ENCODE assay signal across 21 cellular contexts in genomic region chr15:59762558-59762957, GRCh38.
A peak's percentile ranks its signal among the peaks of the same experiment; 100 is the strongest.
DNase-seq lines count a peak whose midpoint lies in the region; ATAC-seq and TF ChIP-seq lines count a peak whose summit lies in the region.
"Had no signal": no experiment of that assay in that cellular context is flagged by ENCODE, and none has a peak within 500 bp of the region (broad histone marks: within the 10 kb centered on the region; RNA-seq: fewer than 3 reads in every experiment).

No MANE protein-coding gene starts in this region.

- ATAC-seq in activated CD8-positive, alpha-beta T cell treated with anti-CD3 and anti-CD28 coated beads for 36 hours, result no peak
- ATAC-seq in activated CD8-positive, alpha-beta T cell treated with anti-CD3 and anti-CD28 coated beads, Interleukin-2, amount 10 ng/mL, durations not matched to agents 7 days and 5 days, result no peak
- ATAC-seq in upper lobe of left lung (ENCODE audit: low FRiP score in 2 of 2), result no peak
- ATAC-seq in GM21528 (IDR thresholded peaks at IDR 0.05; ENCODE audit: low FRiP score, unreplicated experiment), result no peak
- ATAC-seq: GM12878 had no signal

- no peak overlapping the region for H3K4me3 ChIP-seq in mammary epithelial cell (replicated peaks in 1 of 3; ENCODE audit: insufficient read depth in 1 of 3, low read depth in 2 of 3, low read length in 3 of 3)
- H3K4me3 ChIP-seq in iPS DF 6.9 (ENCODE audit: low read length), result no peak overlapping the region
- H3K4me3 ChIP-seq in upper lobe of left lung, result no peak overlapping the region
- H3K4me3 ChIP-seq: BLaER1, GM12878, SK-N-MC had no signal

- H3K4me1 Mint-ChIP-seq in activated CD8-positive, alpha-beta T cell treated with anti-CD3 and anti-CD28 coated beads for 36 hours (ENCODE audit: low read depth), result no peaks in the 10 kb centered on the region
- H3K4me1 Mint-ChIP-seq in activated CD8-positive, alpha-beta T cell treated with anti-CD3 and anti-CD28 coated beads, Interleukin-2, amount 10 ng/mL, durations not matched to agents 7 days and 5 days (ENCODE audit: low read depth), result peaks cover 2% of the 10 kb centered on the region

- no peaks in the 10 kb centered on the region for H3K79me2 ChIP-seq in mammary epithelial cell (ENCODE audit: insufficient read depth, low read length)

- H4K20me1 ChIP-seq in mammary epithelial cell (ENCODE audit: insufficient read depth, low read length), result no peaks in the 10 kb centered on the region
- H4K20me1 ChIP-seq: BLaER1 had no signal

- 56% methylated on average over 3 of the region's 3 CpGs for WGBS in mammary epithelial cell (ENCODE audit: low coverage, missing lambda C conversion rate)
- no CpG with 5 or more reads among the region's 3 CpGs for WGBS in iPS DF 6.9 (ENCODE audit: insufficient coverage, insufficient read length)
- 69 to 78% methylated on average over 3 of the region's 3 CpGs for WGBS in upper lobe of left lung, 2 donors

- H3K9me3 Mint-ChIP-seq in activated CD8-positive, alpha-beta T cell treated with anti-CD3 and anti-CD28 coated beads for 36 hours, result no peaks in the 10 kb centered on the region
- H3K9me3 Mint-ChIP-seq in activated CD8-positive, alpha-beta T cell treated with anti-CD3 and anti-CD28 coated beads, Interleukin-2, amount 10 ng/mL, durations not matched to agents 7 days and 5 days (ENCODE audit: insufficient read depth), result no peaks in the 10 kb centered on the region
- H3K9me3 Mint-ChIP-seq: CD8-positive, alpha-beta memory T cell; IgD-negative memory B cell had no signal

- H3K27ac ChIP-seq in mammary epithelial cell (ENCODE audit: insufficient read depth, low read depth, low read length) (no peak overlapping the region), iPS DF 6.9 (ENCODE audit: low read length) (no peak overlapping the region), upper lobe of left lung (no peak overlapping the region)
- H3K27ac ChIP-seq: BLaER1, SK-N-MC had no signal

- no peaks in the 10 kb centered on the region for H3K27me3 ChIP-seq in mammary epithelial cell (ENCODE audit: insufficient read depth, low read length)
- no peaks in the 10 kb centered on the region for H3K27me3 ChIP-seq in iPS DF 6.9 (ENCODE audit: control insufficient read depth, insufficient read depth, low read length)
- H3K27me3 ChIP-seq in upper lobe of left lung, result no peaks in the 10 kb centered on the region
- H3K27me3 ChIP-seq: BLaER1 had no signal

- POLR2A ChIA-PET in activated CD8-positive, alpha-beta T cell treated with anti-CD3 and anti-CD28 coated beads for 36 hours (lab: Charles Lee), result no interaction called here
- POLR2A ChIA-PET in activated CD8-positive, alpha-beta T cell treated with anti-CD3 and anti-CD28 coated beads, Interleukin-2, amount 10 ng/mL, durations not matched to agents 7 days and 5 days (lab: Charles Lee), result no interaction called here

- H3K9me3 ChIP-seq in mammary epithelial cell (replicated peaks; ENCODE audit: insufficient read depth, low read length) (no peaks in the 10 kb centered on the region), iPS DF 6.9 (ENCODE audit: control insufficient read depth, insufficient read depth, low read length) (no peaks in the 10 kb centered on the region), upper lobe of left lung (no peaks in the 10 kb centered on the region)
- H3K9me3 ChIP-seq: BLaER1 had no signal

- no peak overlapping the region for H3K4me3 Mint-ChIP-seq in activated CD8-positive, alpha-beta T cell treated with anti-CD3 and anti-CD28 coated beads for 36 hours
- H3K4me3 Mint-ChIP-seq in activated CD8-positive, alpha-beta T cell treated with anti-CD3 and anti-CD28 coated beads, Interleukin-2, amount 10 ng/mL, durations not matched to agents 7 days and 5 days, result no peak overlapping the region
- H3K4me3 Mint-ChIP-seq: CD8-positive, alpha-beta memory T cell; IgD-negative memory B cell had no signal

- H2AFZ ChIP-seq in mammary epithelial cell (ENCODE audit: low read depth, low read length), result no peak overlapping the region

- no peaks in the 10 kb centered on the region for H3K36me3 Mint-ChIP-seq in activated CD8-positive, alpha-beta T cell treated with anti-CD3 and anti-CD28 coated beads for 36 hours (ENCODE audit: low read depth)
- no peaks in the 10 kb centered on the region for H3K36me3 Mint-ChIP-seq in activated CD8-positive, alpha-beta T cell treated with anti-CD3 and anti-CD28 coated beads, Interleukin-2, amount 10 ng/mL, durations not matched to agents 7 days and 5 days (ENCODE audit: low read depth)
- H3K36me3 Mint-ChIP-seq: CD8-positive, alpha-beta memory T cell; IgD-negative memory B cell had no signal

- no peak for TF ChIP-seq CTCF in activated CD8-positive, alpha-beta T cell treated with anti-CD3 and anti-CD28 coated beads for 36 hours (IDR thresholded peaks at IDR 0.05)
- TF ChIP-seq CTCF in mammary epithelial cell (conservative IDR thresholded peaks at IDR 0.05 in 1 of 2, IDR thresholded peaks at IDR 0.05 in 1 of 2; ENCODE audit: extremely low read depth in 1 of 2, insufficient read depth in 1 of 2, low read depth in 1 of 2, low read length in 2 of 2), result no peak
- no peak for TF ChIP-seq CTCF in upper lobe of left lung (IDR thresholded peaks at IDR 0.05)

- no peak overlapping the region for H3K4me2 ChIP-seq in mammary epithelial cell (ENCODE audit: insufficient read depth, low read depth, low read length)
- H3K4me2 ChIP-seq: BLaER1 had no signal

- intact Hi-C loops in activated CD8-positive, alpha-beta T cell treated with anti-CD3 and anti-CD28 coated beads for 36 hours (cut with micrococcal nuclease), result no loop called here
- intact Hi-C loops in mammary epithelial cell (cut with micrococcal nuclease), result no loop called here

- H3K4me1 ChIP-seq in mammary epithelial cell (ENCODE audit: insufficient read depth, low read length) (no peaks in the 10 kb centered on the region), iPS DF 6.9 (ENCODE audit: control insufficient read depth, insufficient read depth, low read length) (no peaks in the 10 kb centered on the region), upper lobe of left lung (no peaks in the 10 kb centered on the region)
- H3K4me1 ChIP-seq: BLaER1 had no signal

- no peak for TF ChIP-seq EP300 in upper lobe of left lung (IDR thresholded peaks at IDR 0.05)

- H3K9ac ChIP-seq in mammary epithelial cell (ENCODE audit: insufficient read depth, low read length), result no peak overlapping the region
- H3K9ac ChIP-seq: BLaER1 had no signal

- peak; percentile 4 for DNase-seq in activated CD8-positive, alpha-beta T cell treated with anti-CD3 and anti-CD28 coated beads for 36 hours
- DNase-seq in activated CD8-positive, alpha-beta T cell treated with anti-CD3 and anti-CD28 coated beads, Interleukin-2, amount 10 ng/mL, durations not matched to agents 7 days and 5 days, result no peak
- DNase-seq in LoVo (ENCODE audit: low spot score) (peak; percentile 33), mammary epithelial cell (peak; percentile 52), iPS DF 6.9 (ENCODE audit: low read depth, low spot score) (peak; percentile 31), upper lobe of left lung (no peak), NCI-H1436 treated with DMSO at 0.1 percent for 48 hours (lab: John Stamatoyannopoulos, UW) (no peak)
- DNase-seq: CD8-positive, alpha-beta memory T cell; DMS79 treated with DMSO at 0.1 percent for 48 hours; GDM1; H7; NCI-H1417 treated with DMSO at 0.1 percent for 48 hours; NCI-H2029 treated with DMSO at 0.1 percent for 48 hours; NCI-H2171 treated with DMSO at 0.1 percent for 48 hours; NCI-H748 treated with DMSO at 0.1 percent for 48 hours; Right ventricle myocardium superior had no signal

- in situ Hi-C loops in mammary epithelial cell (cut with MboI; ENCODE audit: low sequenced_read_pairs in 2 of 2), result no loop called here

- no TSS peak for BruUV-seq in mammary epithelial cell (replicated peaks; lab: Mats Ljungman, UMichigan)

- H3K36me3 ChIP-seq in mammary epithelial cell (ENCODE audit: insufficient read depth, low read length) (no peaks in the 10 kb centered on the region), iPS DF 6.9 (ENCODE audit: control insufficient read depth, insufficient read depth, low read length) (no peaks in the 10 kb centered on the region), upper lobe of left lung (no peaks in the 10 kb centered on the region)
- H3K36me3 ChIP-seq: BLaER1 had no signal

- CTCF ChIA-PET in activated CD8-positive, alpha-beta T cell treated with anti-CD3 and anti-CD28 coated beads for 36 hours (lab: Charles Lee), result interaction anchor here (2.6 kb wide), 1 partner anchor 10 kb away, joined by 12 read pairs; no protein-coding TSS in a partner anchor
- CTCF ChIA-PET in activated CD8-positive, alpha-beta T cell treated with anti-CD3 and anti-CD28 coated beads, Interleukin-2, amount 10 ng/mL, durations not matched to agents 7 days and 5 days (lab: Charles Lee), result interaction anchor here (0.8 to 1.4 kb wide), 3 partner anchors 11 to 37 kb away, joined by 3 to 4 read pairs (median 3); no protein-coding TSS in a partner anchor
- CTCF ChIA-PET in mammary epithelial cell (lab: Charles Lee; ENCODE audit: low non-redundant PET), result no interaction called here

- TF ChIP-seq POLR2A in upper lobe of left lung (IDR thresholded peaks at IDR 0.05), result no peak

- no peaks in the 10 kb centered on the region for H3K27me3 Mint-ChIP-seq in activated CD8-positive, alpha-beta T cell treated with anti-CD3 and anti-CD28 coated beads for 36 hours
- H3K27me3 Mint-ChIP-seq in activated CD8-positive, alpha-beta T cell treated with anti-CD3 and anti-CD28 coated beads, Interleukin-2, amount 10 ng/mL, durations not matched to agents 7 days and 5 days (ENCODE audit: low read depth), result peaks cover 3% of the 10 kb centered on the region

- dilution Hi-C loops in mammary epithelial cell (cut with HindIII; ENCODE audit: low sequenced_read_pairs), result no loop called here

- no peak overlapping the region for H3K27ac Mint-ChIP-seq in activated CD8-positive, alpha-beta T cell treated with anti-CD3 and anti-CD28 coated beads for 36 hours
- no peak overlapping the region for H3K27ac Mint-ChIP-seq in activated CD8-positive, alpha-beta T cell treated with anti-CD3 and anti-CD28 coated beads, Interleukin-2, amount 10 ng/mL, durations not matched to agents 7 days and 5 days
- H3K27ac Mint-ChIP-seq: CD8-positive, alpha-beta memory T cell; IgD-negative memory B cell had no signal

Comparison
In these comparisons a context has a peak if more than half of its experiments do, and no peak if none do; other contexts are left out.
1. DNase-seq: peak in activated CD8-positive, alpha-beta T cell treated with anti-CD3 and anti-CD28 coated beads for 36 hours (single experiment), LoVo (single experiment), mammary epithelial cell (single experiment) and iPS DF 6.9 (single experiment); none in activated CD8-positive, alpha-beta T cell treated with anti-CD3 and anti-CD28 coated beads, Interleukin-2, amount 10 ng/mL, durations not matched to agents 7 days and 5 days (single experiment), upper lobe of left lung (0 of 2) and NCI-H1436 treated with DMSO at 0.1 percent for 48 hours (single experiment).